In the genomic region with DNA sequence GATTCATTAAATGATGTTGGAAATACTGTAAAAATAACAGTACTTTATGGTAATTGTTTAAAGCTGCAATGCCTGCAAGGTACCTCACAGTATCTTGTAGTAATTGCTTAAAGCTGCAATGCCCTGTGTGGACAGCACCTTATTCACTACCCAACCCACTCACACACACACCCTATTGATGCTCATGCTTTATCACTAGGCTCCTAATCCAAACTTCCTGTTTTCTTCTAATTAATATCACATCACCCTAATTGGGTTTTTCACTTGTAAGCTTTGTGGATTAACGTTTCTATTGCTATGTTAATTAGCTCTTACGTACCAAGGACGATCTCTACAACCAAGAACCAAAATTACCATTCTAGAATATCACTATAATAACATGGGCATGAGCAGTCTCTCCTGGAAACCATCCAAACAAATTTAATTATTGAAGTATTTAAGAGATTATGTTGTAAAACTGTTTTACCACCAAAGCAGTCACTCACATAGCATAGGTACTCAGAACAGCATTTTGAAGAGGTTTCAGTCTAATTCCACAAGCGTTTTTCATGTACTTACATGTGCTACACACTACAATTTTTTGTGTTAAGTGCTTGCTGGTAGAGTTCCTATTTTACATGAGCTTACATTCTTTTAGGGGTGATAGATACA, we compare ENCODE assay signal across 22 cellular contexts.
DNase-seq lines count a peak whose midpoint lies in the region; ATAC-seq and TF ChIP-seq lines count a peak whose summit lies in the region.
"Had no signal": no experiment of that assay in that cellular context is flagged by ENCODE, and none has a peak within 500 bp of the region (broad histone marks: within the 10 kb centered on the region; RNA-seq: fewer than 3 reads in every experiment).

No MANE protein-coding gene starts in this region.

- WGBS in neuronal stem cell (ENCODE audit: extremely low coverage in 2 of 2, insufficient read length in 2 of 2, insufficient replicate concordance in 1 of 2), 2 donors = no CpG with 5 or more reads among the region's 4 CpGs
- WGBS in body of pancreas, 2 donors = 57 to 66% methylated on average over 4 of the region's 4 CpGs

- no peaks in the 10 kb centered on the region for H3K79me1 ChIP-seq in neuronal stem cell (ENCODE audit: low read depth, low read length)

- no peak overlapping the region for H2BK120ac ChIP-seq in neuronal stem cell (ENCODE audit: low read depth, low read length)

- H3K14ac ChIP-seq in neuronal stem cell (ENCODE audit: low read length) = no peak overlapping the region

- peaks cover 1% of the 10 kb centered on the region in 2 donors for H3K4me1 ChIP-seq in neuronal stem cell (ENCODE audit: control insufficient read depth in 2 of 2, insufficient read depth in 1 of 2, low read depth in 1 of 2, low read length in 2 of 2)
- H3K4me1 ChIP-seq in body of pancreas = no peaks in the 10 kb centered on the region
- H3K4me1 ChIP-seq: ascending aorta had no signal

- no peak overlapping the region for H3K18ac ChIP-seq in neuronal stem cell (ENCODE audit: low read length)

- no peak overlapping the region for H2AK5ac ChIP-seq in neuronal stem cell (ENCODE audit: low read depth, low read length)

- no peak overlapping the region for H2BK15ac ChIP-seq in neuronal stem cell (ENCODE audit: low read length)

- H3K4ac ChIP-seq in neuronal stem cell (ENCODE audit: low read length) = no peak overlapping the region

- H3K27ac ChIP-seq in neuronal stem cell (replicated peaks; ENCODE audit: low read length) (no peak overlapping the region), body of pancreas (no peak overlapping the region), coronary artery (no peak overlapping the region)
- H3K27ac ChIP-seq: 22Rv1, ascending aorta had no signal

- H3K9ac ChIP-seq in neuronal stem cell (ENCODE audit: low read depth, low read length, poor library complexity) = no peak overlapping the region

- H2BK5ac ChIP-seq in neuronal stem cell (ENCODE audit: low read length) = no peak overlapping the region

- no peak overlapping the region for H4K8ac ChIP-seq in neuronal stem cell (ENCODE audit: low read depth, low read length)

- no peaks in the 10 kb centered on the region for H3K9me3 ChIP-seq in neuronal stem cell (replicated peaks in 1 of 2; ENCODE audit: control insufficient read depth in 2 of 2, insufficient read depth in 1 of 2, low read depth in 1 of 2, low read length in 2 of 2)
- no peaks in the 10 kb centered on the region for H3K9me3 ChIP-seq in body of pancreas
- H3K9me3 ChIP-seq: ascending aorta had no signal

- H2AFZ ChIP-seq in neuronal stem cell (ENCODE audit: low read length) = peak overlapping the region; percentile 11

- intact Hi-C loops in body of pancreas (cut with DNase I) = no loop called here

- H3K4me3 ChIP-seq in neuronal stem cell (ENCODE audit: low read length in 2 of 2) (no peak overlapping the region), body of pancreas (no peak overlapping the region), coronary artery (no peak overlapping the region)
- H3K4me3 ChIP-seq: ascending aorta, dorsolateral prefrontal cortex had no signal

- no peak overlapping the region for H2BK12ac ChIP-seq in neuronal stem cell (ENCODE audit: low read length)

- H3K23ac ChIP-seq in neuronal stem cell (ENCODE audit: low read depth, low read length, poor library complexity) = no peak overlapping the region

- no peak overlapping the region for H3K4me2 ChIP-seq in neuronal stem cell (ENCODE audit: insufficient read depth, low read length, poor library complexity, severe bottlenecking)

- H3K27me3 ChIP-seq in neuronal stem cell (ENCODE audit: control insufficient read depth in 3 of 3, insufficient read depth in 3 of 3, low read depth in 1 of 3, low read length in 3 of 3) = no peaks in the 10 kb centered on the region
- H3K27me3 ChIP-seq in body of pancreas = no peaks in the 10 kb centered on the region
- H3K27me3 ChIP-seq: ascending aorta, dorsolateral prefrontal cortex had no signal

- DNase-seq in NCI-H1417 (lab: John Stamatoyannopoulos, UW) = peak in 2 of 3 experiments; percentile 16 to 50
- no peak for DNase-seq in NCI-H1417 treated with DMSO at 0.1 percent for 48 hours (lab: John Stamatoyannopoulos, UW)
- DNase-seq in NCI-H1105 treated with DMSO at 0.1 percent for 48 hours (lab: John Stamatoyannopoulos, UW) = peak; percentile 96
- DNase-seq in SHP77 treated with DMSO at 0.1 percent for 48 hours (lab: John Stamatoyannopoulos, UW) = peak; percentile 21
- DNase-seq in neuronal stem cell (ENCODE audit: low spot score) = no peak
- no peak for DNase-seq in body of pancreas
- no peak for DNase-seq in coronary artery (ENCODE audit: low spot score)
- DNase-seq in AG08395 (ENCODE audit: low spot score) = no peak
- DNase-seq: activated B cell treated with CpG ODN at 0.5 μM for 24 hours; activated CD4-positive, alpha-beta T cell treated with anti-CD3 and anti-CD28 coated beads, Interleukin-2, amount 50 U/mL, for 4 hours; activated CD8-positive, alpha-beta memory T cell treated with anti-CD3 and anti-CD28 coated beads, Interleukin-2, amount 50 U/mL, for 4 hours; activated naive CD8-positive, alpha-beta T cell treated with anti-CD3 and anti-CD28 coated beads for 36 hours; AML-193; CD8-positive, alpha-beta T cell; dorsolateral prefrontal cortex; KBM-7; left cardiac atrium; MV-4-11; NCI-H446 treated with DMSO at 0.1 percent for 48 hours; T-helper 9 cell had no signal

- H4K91ac ChIP-seq in neuronal stem cell (ENCODE audit: low read depth, low read length, poor library complexity) = no peak overlapping the region

- ATAC-seq in body of pancreas = no peak
- ATAC-seq: CD8-positive, alpha-beta T cell had no signal

- H3K36me3 ChIP-seq in neuronal stem cell (replicated peaks in 1 of 2; ENCODE audit: control insufficient read depth in 2 of 2, insufficient read depth in 2 of 2, low read length in 2 of 2) (no peaks in the 10 kb centered on the region), body of pancreas (replicated peaks in 1 of 2; ENCODE audit: insufficient read depth in 1 of 2, low read depth in 2 of 2) (no peaks in the 10 kb centered on the region)
- H3K36me3 ChIP-seq: ascending aorta had no signal

- TF ChIP-seq POLR2A in body of pancreas (IDR thresholded peaks at IDR 0.05) = no peak

- TF ChIP-seq CTCF in body of pancreas (IDR thresholded peaks at IDR 0.05) = no peak
- no peak for TF ChIP-seq CTCF in coronary artery (IDR thresholded peaks at IDR 0.05)

Comparison
In these comparisons a context has a peak if more than half of its experiments do, and no peak if none do; other contexts are left out.
1. DNase-seq: peak in NCI-H1417 (2 of 3), NCI-H1105 treated with DMSO at 0.1 percent for 48 hours (single experiment) and SHP77 treated with DMSO at 0.1 percent for 48 hours (single experiment); none in NCI-H1417 treated with DMSO at 0.1 percent for 48 hours (single experiment), neuronal stem cell (single experiment), body of pancreas (0 of 4), coronary artery (single experiment) and AG08395 (single experiment).